In the genomic region with DNA sequence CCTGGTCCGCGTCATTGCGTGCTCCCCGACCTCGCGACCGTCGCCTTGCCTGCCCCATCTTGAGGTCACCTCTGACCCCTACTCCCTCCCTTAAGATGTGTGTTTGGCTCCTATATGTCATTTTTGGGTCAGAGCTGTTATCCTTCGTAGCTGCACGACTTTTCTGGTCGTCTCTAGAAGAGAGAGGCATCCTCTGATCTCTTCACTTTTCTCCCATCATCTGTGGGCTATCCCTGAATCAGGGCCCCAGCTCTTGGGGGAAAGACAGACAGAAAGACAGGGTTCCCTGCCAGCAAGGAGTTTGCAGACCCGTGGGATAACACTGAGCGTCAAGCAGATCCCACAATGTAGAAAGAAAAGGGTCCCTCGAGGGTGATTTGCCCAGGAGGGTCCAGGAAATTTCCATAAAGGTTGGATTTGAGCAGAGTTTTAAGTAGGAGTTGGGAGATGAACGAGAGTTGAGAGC, we compare ENCODE assay signal across 8 cellular contexts. TPM values are rescaled to one million over a fixed set of nuclear protein-coding genes. Genes with fewer than 3 reads are reported as not detected.
DNase-seq lines count a peak whose midpoint lies in the region; ATAC-seq and TF ChIP-seq lines count a peak whose summit lies in the region.

No MANE protein-coding gene starts in this region.

- DNase-seq in right atrium auricular region (ENCODE audit: low spot score) (no peak), Right ventricle myocardium inferior (ENCODE audit: missing footprints) (no peak), MCF 10A (ENCODE audit: unreplicated experiment) (no peak), mucosa of descending colon (no peak), HT-29 (ENCODE audit: low spot score) (no peak), SK-N-DZ (ENCODE audit: low spot score) (no peak)

- peaks cover 7% of the 10 kb centered on the region for H3K36me3 Mint-ChIP-seq in MCF 10A (ENCODE audit: insufficient read depth, unreplicated experiment)

- no peaks in the 10 kb centered on the region for H3K9me3 Mint-ChIP-seq in MCF 10A (ENCODE audit: unreplicated experiment)

- POLR2A ChIA-PET in MCF 10A (lab: Yijun Ruan, JAX), result interaction anchor here (0.6 to 2.2 kb wide), 5 partner anchors 13 to 517 kb away, joined by 3 to 9 read pairs (median 4); partner anchors contain the start of genes PSMB1 and TBP

- H3K36me3 ChIP-seq in right atrium auricular region (no peaks in the 10 kb centered on the region), mucosa of descending colon (ENCODE audit: low read depth) (no peaks in the 10 kb centered on the region)

- no peak for TF ChIP-seq CTCF in right atrium auricular region (IDR thresholded peaks at IDR 0.05)
- no peak for TF ChIP-seq CTCF in MCF 10A (IDR thresholded peaks at IDR 0.05; ENCODE audit: unreplicated experiment)
- no peak for TF ChIP-seq CTCF in mucosa of descending colon (IDR thresholded peaks at IDR 0.05)

- H3K9me3 ChIP-seq in right atrium auricular region (no peaks in the 10 kb centered on the region), mucosa of descending colon (no peaks in the 10 kb centered on the region)

- TSS peak; percentile 35 for BruUV-seq in MCF 10A (replicated peaks; lab: Mats Ljungman, UMichigan)

- no peaks in the 10 kb centered on the region for H3K27me3 ChIP-seq in right atrium auricular region

- H3K4me1 ChIP-seq in right atrium auricular region (peaks cover 5 to 38% of the 10 kb centered on the region in 2 donors), mucosa of descending colon (ENCODE audit: low read depth) (peaks cover 24% of the 10 kb centered on the region)

- CTCF ChIA-PET in MCF 10A (lab: Yijun Ruan, JAX), result interaction anchor here (0.6 to 0.9 kb wide), 3 partner anchors 223 to 476 kb away, joined by 3 to 4 read pairs (median 3); no protein-coding TSS in a partner anchor

- peaks cover 19% of the 10 kb centered on the region for H3K4me1 Mint-ChIP-seq in MCF 10A (ENCODE audit: insufficient read depth, unreplicated experiment)

- H3K4me3 Mint-ChIP-seq in MCF 10A (ENCODE audit: unreplicated experiment), result peak overlapping the region; percentile 91

- H3K27me3 Mint-ChIP-seq in MCF 10A (ENCODE audit: insufficient read depth, unreplicated experiment), result no peaks in the 10 kb centered on the region

- ATAC-seq in Right ventricle myocardium inferior (no peak), mucosa of descending colon (no peak), GM21786 (IDR thresholded peaks at IDR 0.05; ENCODE audit: unreplicated experiment) (no peak), HG03280 (IDR thresholded peaks at IDR 0.05; ENCODE audit: unreplicated experiment) (no peak)

- H3K27ac Mint-ChIP-seq in MCF 10A (ENCODE audit: low read depth, unreplicated experiment), result peak overlapping the region; percentile 99

- intact Hi-C loops in Right ventricle myocardium inferior (cut with DNase I), result loop anchor here (5.0 kb wide), 1 partner anchor 245 kb away; the partner anchor contains the start of genes PSMB1 and TBP
- intact Hi-C loops in MCF 10A (cut with micrococcal nuclease), result loop anchor here (1.0 kb wide), 1 partner anchor 210 kb away; no protein-coding TSS in a partner anchor
- intact Hi-C loops in mucosa of descending colon (cut with DNase I, micrococcal nuclease), result no loop called here

- peak overlapping the region; percentile 88 to 94 for H3K27ac ChIP-seq in right atrium auricular region

- H3K4me3 ChIP-seq in right atrium auricular region (peak overlapping the region; percentile 72 to 96), mucosa of descending colon (peak overlapping the region; percentile 75)

RNA-seq across cellular contexts. Expression of gene FAM120B, which starts 0.6 kb away (rescaled TPM):
- total RNA-seq in right atrium auricular region (10 to 100 TPM; 14.7 to 18.6 TPM), Right ventricle myocardium inferior (16.3 TPM), MCF 10A (2022) (23.4 and 29.3 TPM in 2 replicates), mucosa of descending colon (10 to 100 TPM; 30.7 to 40.0 (median 38.3) TPM)
- 6.9 and 7.4 TPM in 2 replicates for total RNA-seq in HT-29 (2014; rRNA removed; shearing (Covaris generic))
- 7.8 and 9.1 TPM in 2 replicates for polyA plus RNA-seq in SK-N-DZ (2014; cell fraction: cytosol; rRNA removed)
- polyA plus RNA-seq in SK-N-DZ (2014; cell fraction: nucleus; rRNA removed), result 13.9 and 18.7 TPM in 2 replicates

RNA-seq across cellular contexts. Expression of gene DLL1, which starts 16.2 kb away (rescaled TPM):
- total RNA-seq in right atrium auricular region, result 10 to 100 TPM; 11.2 to 22.0 TPM
- total RNA-seq in Right ventricle myocardium inferior, result 21.5 TPM
- 0.96 and 1.4 TPM in 2 replicates for total RNA-seq in MCF 10A (2022)
- 10 to 100 TPM; 11.0 to 24.0 (median 16.5) TPM for total RNA-seq in mucosa of descending colon
- total RNA-seq in HT-29 (2014; rRNA removed; shearing (Covaris generic)), result 2.2 and 2.6 TPM in 2 replicates
- 2.6 and 3.0 TPM in 2 replicates for polyA plus RNA-seq in SK-N-DZ (2014; cell fraction: cytosol; rRNA removed)
- polyA plus RNA-seq in SK-N-DZ (2014; cell fraction: nucleus; rRNA removed), result 7.3 and 9.7 TPM in 2 replicates

Comparison
In these comparisons a context has a peak if more than half of its experiments do, and no peak if none do; other contexts are left out.
1. intact Hi-C loops: an anchor here in Right ventricle myocardium inferior (5.0 kb wide) and MCF 10A (1.0 kb wide); none called in mucosa of descending colon.